Comparison of ENCODE assay signal across 9 cellular contexts in the genomic region with DNA sequence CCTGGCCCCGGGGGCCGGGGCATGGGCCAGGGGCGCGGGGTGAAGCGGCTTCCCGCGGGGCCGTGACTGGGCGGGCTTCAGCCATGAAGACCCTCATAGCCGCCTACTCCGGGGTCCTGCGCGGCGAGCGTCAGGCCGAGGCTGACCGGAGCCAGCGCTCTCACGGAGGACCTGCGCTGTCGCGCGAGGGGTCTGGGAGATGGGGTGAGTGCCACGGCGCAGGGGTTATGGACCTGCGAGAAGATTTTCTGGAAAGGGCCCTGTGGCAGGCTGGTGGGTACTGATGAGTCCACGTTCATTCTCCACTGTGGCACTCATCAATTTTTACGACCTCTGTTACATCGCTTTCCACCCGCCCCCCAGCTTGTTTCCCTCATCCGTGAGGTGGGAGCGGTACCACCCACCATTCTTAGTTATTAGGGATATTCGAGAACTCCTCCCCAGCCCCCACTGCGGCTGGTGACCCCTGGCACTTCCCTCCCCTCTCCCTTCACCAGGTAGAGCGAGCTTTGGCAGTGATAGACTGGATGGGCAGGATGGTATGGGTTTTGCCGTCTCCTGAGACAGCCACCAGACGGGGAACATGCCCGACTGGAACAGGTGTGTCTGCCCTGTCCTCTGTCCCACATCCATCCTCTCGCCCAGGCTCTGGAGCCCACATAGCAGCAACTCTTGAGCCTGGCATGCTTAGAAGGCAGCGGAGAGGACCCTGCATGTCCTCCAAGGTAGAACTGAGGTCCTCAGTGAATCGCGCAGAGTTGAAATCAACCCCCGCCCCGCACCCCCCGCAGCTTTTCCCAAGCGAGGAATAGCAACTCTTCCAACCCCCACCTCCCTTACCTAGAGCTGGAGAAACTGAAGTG. TPM values are rescaled to one million over a fixed set of nuclear protein-coding genes. Genes with fewer than 3 reads are reported as not detected.
DNase-seq lines count a peak whose midpoint lies in the region; ATAC-seq and TF ChIP-seq lines count a peak whose summit lies in the region.
"Had no signal": no experiment of that assay in that cellular context is flagged by ENCODE, and none has a peak within 500 bp of the region (broad histone marks: within the 10 kb centered on the region; RNA-seq: fewer than 3 reads in every experiment).

No MANE protein-coding gene starts in this region.

- ATAC-seq in HG02588 (IDR thresholded peaks at IDR 0.05; ENCODE audit: unreplicated experiment): no peak

- no peaks in the 10 kb centered on the region for H4K20me1 ChIP-seq in neural progenitor cell (ENCODE audit: low read depth)

- H3K9me3 Mint-ChIP-seq in neural progenitor cell: peaks cover 8% of the 10 kb centered on the region

- TF ChIP-seq CTCF in epithelial cell of proximal tubule (conservative IDR thresholded peaks at IDR 0.05; ENCODE audit: low read depth, low read length) (no peak), neural progenitor cell (IDR thresholded peaks at IDR 0.05) (no peak)

- peaks cover 8% of the 10 kb centered on the region for H3K4me1 ChIP-seq in neural progenitor cell

- no peaks in the 10 kb centered on the region for H3K9me3 ChIP-seq in neural progenitor cell (ENCODE audit: low read depth)

- peak overlapping the region; percentile 89 for H2AFZ ChIP-seq in neural progenitor cell (replicated peaks)

- H3K27ac ChIP-seq in neural progenitor cell: no peak overlapping the region

- H3K27me3 Mint-ChIP-seq in neural progenitor cell (ENCODE audit: insufficient read depth, low read depth): peaks cover 31% of the 10 kb centered on the region

- H3K4me2 ChIP-seq in neural progenitor cell: peak overlapping the region; percentile 81

- H3K36me3 Mint-ChIP-seq in neural progenitor cell: peaks cover 3% of the 10 kb centered on the region

- H3K36me3 ChIP-seq in neural progenitor cell: no peaks in the 10 kb centered on the region

- peaks cover 44% of the 10 kb centered on the region for H3K27me3 ChIP-seq in neural progenitor cell

- no peak overlapping the region for H3K27ac Mint-ChIP-seq in neural progenitor cell

- peak overlapping the region; percentile 58 for H3K4me3 ChIP-seq in epithelial cell of proximal tubule (ENCODE audit: low read depth, low read length)
- peak overlapping the region; percentile 52 for H3K4me3 ChIP-seq in neural progenitor cell

- peak overlapping the region; percentile 78 for H3K4me3 Mint-ChIP-seq in neural progenitor cell

- H3K79me2 ChIP-seq in neural progenitor cell (ENCODE audit: low read depth): no peaks in the 10 kb centered on the region

- H3F3A ChIP-seq in neural progenitor cell (ENCODE audit: low read depth): peaks cover 16% of the 10 kb centered on the region

- H3K9ac ChIP-seq in neural progenitor cell: no peak overlapping the region

- H3K4me1 Mint-ChIP-seq in neural progenitor cell: peaks cover 37% of the 10 kb centered on the region

- DNase-seq in DMS53 treated with DMSO at 0.1 percent for 48 hours (lab: John Stamatoyannopoulos, UW; ENCODE audit: unreplicated experiment): peak; percentile 58
- DNase-seq in NCI-H748 (lab: John Stamatoyannopoulos, UW; ENCODE audit: unreplicated experiment): peak; percentile 70
- no peak for DNase-seq in epithelial cell of proximal tubule (ENCODE audit: low read depth)
- no peak for DNase-seq in neural progenitor cell (ENCODE audit: low spot score)
- DNase-seq in NCI-H2081 treated with DMSO at 0.1 percent for 48 hours (lab: John Stamatoyannopoulos, UW): no peak
- DNase-seq in activated CD4-positive, CD25-positive, alpha-beta regulatory T cell (lab: John Stamatoyannopoulos, UW): no peak
- DNase-seq in stimulated activated CD4-positive, alpha-beta T cell treated with anti-CD3 and anti-CD28 coated beads, Interleukin-4, amount 100 ng/mL, for 1 hour: no peak

RNA-seq across cellular contexts. Expression of gene DGAT2, which starts 0.6 kb away (rescaled TPM):
- total RNA-seq in epithelial cell of proximal tubule: 1.8 and 2.0 TPM in 2 replicates
- 1.7 and 4.4 TPM in 2 replicates for total RNA-seq in neural progenitor cell (ENCODE audit: low replicate concordance)

RNA-seq across cellular contexts. Expression of gene UVRAG, which starts 45.9 kb away (rescaled TPM):
- total RNA-seq in epithelial cell of proximal tubule (6.1 and 7.4 TPM in 2 replicates), neural progenitor cell (ENCODE audit: low replicate concordance) (30.6 and 34.0 TPM in 2 replicates)

RNA-seq across cellular contexts. Expression of gene MOGAT2, which starts 51.5 kb away (rescaled TPM):
- total RNA-seq in epithelial cell of proximal tubule (not detected in 2 replicates), neural progenitor cell (ENCODE audit: low replicate concordance) (0.09 TPM in 1 of 2 replicates, not detected in the other)
- total RNA-seq: LHCN-M2 had no signal

Comparison
In these comparisons a context has a peak if more than half of its experiments do, and no peak if none do; other contexts are left out.
1. DNase-seq: peak in DMS53 treated with DMSO at 0.1 percent for 48 hours (single experiment) and NCI-H748 (single experiment); none in epithelial cell of proximal tubule (single experiment), neural progenitor cell (single experiment), NCI-H2081 treated with DMSO at 0.1 percent for 48 hours (single experiment), activated CD4-positive, CD25-positive, alpha-beta regulatory T cell (0 of 4) and stimulated activated CD4-positive, alpha-beta T cell treated with anti-CD3 and anti-CD28 coated beads, Interleukin-4, amount 100 ng/mL, for 1 hour (single experiment).